Comparison of ENCODE assay signal across 10 cellular contexts in genomic region chr13:23956106-23956505, GRCh38. TPM values are rescaled to one million over a fixed set of nuclear protein-coding genes. Genes with fewer than 3 reads are reported as not detected.
A peak's percentile ranks its signal among the peaks of the same experiment; 100 is the strongest.
DNase-seq lines count a peak whose midpoint lies in the region; ATAC-seq and TF ChIP-seq lines count a peak whose summit lies in the region.
"Had no signal": no experiment of that assay in that cellular context is flagged by ENCODE, and none has a peak within 500 bp of the region (broad histone marks: within the 10 kb centered on the region; RNA-seq: fewer than 3 reads in every experiment).

No MANE protein-coding gene starts in this region.

- H3K36me3 ChIP-seq in brain microvascular endothelial cell (replicated peaks), result no peaks in the 10 kb centered on the region
- H3K36me3 ChIP-seq: right lobe of liver had no signal

- H3K4me3 ChIP-seq in brain microvascular endothelial cell (ENCODE audit: low read depth, low read length), result no peak overlapping the region
- H3K4me3 ChIP-seq: right lobe of liver had no signal

- no peak overlapping the region for H3K27ac ChIP-seq in brain microvascular endothelial cell
- H3K27ac ChIP-seq: right lobe of liver had no signal

- peak; percentile 51 for ATAC-seq in GM19467 (IDR thresholded peaks at IDR 0.05; ENCODE audit: unreplicated experiment)
- ATAC-seq in HG03442 (IDR thresholded peaks at IDR 0.05; ENCODE audit: unreplicated experiment), result peak; percentile 61
- ATAC-seq in omental fat pad (ENCODE audit: low FRiP score), result peak; percentile 63
- no peak for ATAC-seq in GM18909 (IDR thresholded peaks at IDR 0.05; ENCODE audit: poor library complexity, unreplicated experiment)
- ATAC-seq: right lobe of liver had no signal

- H3K27me3 ChIP-seq in brain microvascular endothelial cell (replicated peaks), result no peaks in the 10 kb centered on the region
- H3K27me3 ChIP-seq: right lobe of liver had no signal

- in situ Hi-C loops in brain microvascular endothelial cell (cut with HindIII; ENCODE audit: low pct_ligation_motif_present, low sequenced_read_pairs), result no loop called here

- no peak for TF ChIP-seq CTCF in brain microvascular endothelial cell (IDR thresholded peaks at IDR 0.05; ENCODE audit: low read depth, low read length, missing control alignments)
- TF ChIP-seq CTCF in omental fat pad (IDR thresholded peaks at IDR 0.05), result no peak
- no peak for TF ChIP-seq CTCF in GM10266 (IDR thresholded peaks at IDR 0.05; ENCODE audit: control insufficient read depth, insufficient read depth, low read depth, missing control alignments)

- peak; percentile 46 for DNase-seq in brain microvascular endothelial cell
- no peak for DNase-seq in omental fat pad (ENCODE audit: low spot score)
- DNase-seq in GM10266 (ENCODE audit: extremely low spot score), result no peak
- no peak for DNase-seq in NCI-H446 (lab: John Stamatoyannopoulos, UW)
- DNase-seq: glutamatergic neuron, Kasumi-1, right lobe of liver had no signal

RNA-seq across cellular contexts. Expression of gene C1QTNF9B, which starts 58.8 kb away (rescaled TPM):
- not detected for total RNA-seq in omental fat pad
